ENCODE assay signal across 9 cellular contexts in genomic region chr12:121916719-121917118, GRCh38. TPM values are rescaled to one million over a fixed set of nuclear protein-coding genes. Genes with fewer than 3 reads are reported as not detected.
DNase-seq lines count a peak whose midpoint lies in the region; ATAC-seq and TF ChIP-seq lines count a peak whose summit lies in the region.
"Had no signal": no experiment of that assay in that cellular context is flagged by ENCODE, and none has a peak within 500 bp of the region (broad histone marks: within the 10 kb centered on the region; RNA-seq: fewer than 3 reads in every experiment).

No MANE protein-coding gene starts in this region.

- H3K36me3 ChIP-seq in A673 (ENCODE audit: insufficient read depth, low read length, poor library complexity, severe bottlenecking): peaks cover 10% of the 10 kb centered on the region

- intact Hi-C loops in A673 (cut with micrococcal nuclease; ENCODE audit: unreplicated experiment): loop anchor here (1.0 to 10.0 kb wide), 2 partner anchors 138 to 207 kb away; no protein-coding TSS in a partner anchor

- H3K27ac ChIP-seq in A673 (ENCODE audit: low read depth, low read length, poor library complexity, severe bottlenecking): peak overlapping the region; percentile 81

- DNase-seq in A673 (ENCODE audit: low spot score) (peak; percentile 72), GM10266 (ENCODE audit: extremely low spot score) (peak; percentile 35), RPMI7951 (ENCODE audit: low read depth) (peak; percentile 12), fibroblast of the aortic adventitia (ENCODE audit: low read depth) (peak; percentile 47), NCI-H1930 (lab: John Stamatoyannopoulos, UW) (no peak), COLO668 (lab: John Stamatoyannopoulos, UW; ENCODE audit: unreplicated experiment) (no peak)
- DNase-seq in stimulated activated CD4-positive, alpha-beta T cell treated with anti-CD3 and anti-CD28 coated beads, Interleukin-12 subunit alpha, Interleukin-12 subunit beta, amount 100 ng/mL, for 4 hours: no peak

- no peak overlapping the region for H3K4me3 ChIP-seq in A673 (ENCODE audit: low read depth, low read length, poor library complexity, severe bottlenecking)
- no peak overlapping the region for H3K4me3 ChIP-seq in fibroblast of the aortic adventitia (ENCODE audit: low read depth, low read length)

- H3K4me1 ChIP-seq in A673 (ENCODE audit: insufficient read depth, low read length, poor library complexity, severe bottlenecking): peaks cover 37% of the 10 kb centered on the region

- CTCF ChIA-PET in A673 (lab: Charles Lee): interaction anchor here (1.0 kb wide), 1 partner anchor 107 kb away, joined by 5 read pairs; no protein-coding TSS in a partner anchor

- ATAC-seq in GM21723 (IDR thresholded peaks at IDR 0.05; ENCODE audit: unreplicated experiment): no peak

- H3K27me3 ChIP-seq in A673 (replicated peaks; ENCODE audit: insufficient read depth, low read depth, low read length, poor library complexity): no peaks in the 10 kb centered on the region

- H3K9me3 ChIP-seq in A673 (ENCODE audit: low read depth, low read length, poor library complexity, severe bottlenecking): no peaks in the 10 kb centered on the region

- BruUV-seq in A673 (replicated peaks; lab: Mats Ljungman, UMichigan): no TSS peak

- TF ChIP-seq CTCF in A673 (conservative IDR thresholded peaks at IDR 0.05; ENCODE audit: low read depth, low read length): peak; percentile 50
- peak; percentile 28 for TF ChIP-seq CTCF in GM10266 (IDR thresholded peaks at IDR 0.05; ENCODE audit: control insufficient read depth, insufficient read depth, low read depth, missing control alignments)
- TF ChIP-seq CTCF in fibroblast of the aortic adventitia (IDR thresholded peaks at IDR 0.05; ENCODE audit: insufficient read depth, low read length): peak; percentile 42

- POLR2A ChIA-PET in A673 (lab: Charles Lee; ENCODE audit: low non-redundant PET): interaction anchor here (0.7 kb wide), 1 partner anchor 153 kb away, joined by 3 read pairs; no protein-coding TSS in a partner anchor

RNA-seq across cellular contexts. Expression of gene CFAP251, which starts 1.7 kb away (rescaled TPM):
- total RNA-seq in A673 (2021): 5.5 and 7.5 TPM in 2 replicates
- total RNA-seq in RPMI7951 (2014; rRNA removed; shearing (Covaris generic)): 1.5 and 2.0 TPM in 2 replicates
- 2.3 and 8.8 TPM in 2 replicates for total RNA-seq in fibroblast of the aortic adventitia (ENCODE audit: low replicate concordance)

RNA-seq across cellular contexts. Expression of gene PSMD9, which starts 28.1 kb away (rescaled TPM):
- total RNA-seq in A673 (2021) (78.3 and 86.4 TPM in 2 replicates), fibroblast of the aortic adventitia (ENCODE audit: low replicate concordance) (27.6 and 57.9 TPM in 2 replicates)
- 40.4 and 54.3 TPM in 2 replicates for total RNA-seq in RPMI7951 (2014; rRNA removed; shearing (Covaris generic))

RNA-seq across cellular contexts. Expression of gene HPD, which starts 58.1 kb away (rescaled TPM):
- not detected in 2 replicates for total RNA-seq in A673 (2021)
- total RNA-seq in RPMI7951 (2014; rRNA removed; shearing (Covaris generic)): not detected in 2 replicates
- total RNA-seq in fibroblast of the aortic adventitia (ENCODE audit: low replicate concordance): 1.1 and 1.8 TPM in 2 replicates
- total RNA-seq: temporal lobe had no signal

Comparison
In these comparisons a context has a peak if more than half of its experiments do, and no peak if none do; other contexts are left out.
1. DNase-seq: peak in A673 (single experiment), GM10266 (single experiment), RPMI7951 (single experiment) and fibroblast of the aortic adventitia (single experiment); none in NCI-H1930 (0 of 2), stimulated activated CD4-positive, alpha-beta T cell treated with anti-CD3 and anti-CD28 coated beads, Interleukin-12 subunit alpha, Interleukin-12 subunit beta, amount 100 ng/mL, for 4 hours (single experiment) and COLO668 (single experiment).
2. Peak in every context shown above with its lines, with median percentiles within 50 percentile points of each other: CTCF ChIP-seq.